1 cellular context compared by ENCODE assay signal in the genomic region with DNA sequence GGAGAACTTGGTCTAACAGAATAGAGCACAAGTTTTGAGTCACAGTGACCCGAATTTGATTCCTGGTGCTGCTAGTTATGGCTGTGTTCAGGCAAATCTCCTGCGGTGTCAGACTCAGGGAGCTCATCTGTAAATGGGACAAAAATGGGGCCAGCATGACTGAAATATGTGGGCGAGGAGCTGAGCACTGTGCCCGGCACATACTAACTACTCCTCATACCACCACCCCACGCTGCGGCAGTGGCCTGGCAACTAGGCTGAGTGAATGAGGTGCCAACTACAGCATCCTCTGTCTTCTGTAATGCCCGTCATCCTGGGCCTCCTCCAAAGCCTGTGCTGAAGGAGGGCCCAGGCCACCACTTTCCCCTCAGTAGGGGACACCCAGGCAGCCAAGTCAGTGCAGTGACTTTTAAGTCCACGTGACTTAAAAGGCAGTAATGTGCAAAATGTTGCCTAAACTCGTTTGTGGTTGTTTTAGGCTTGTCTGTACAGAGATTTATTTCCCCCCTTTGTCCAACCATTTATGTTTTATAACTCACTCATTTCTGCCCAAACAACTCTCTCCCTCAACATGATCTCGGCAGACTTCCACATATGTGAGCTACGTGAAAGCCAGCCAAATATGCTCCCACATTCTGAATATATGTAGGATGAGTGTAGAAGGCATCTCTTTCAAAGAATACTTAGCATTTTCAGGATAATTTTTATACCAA.
TF ChIP-seq lines count a peak whose summit lies in the region.

No MANE protein-coding gene starts in this region.

TF ChIP-seq in GM23338, 12 proteins besides CTCF, POLR2A, EP300 and RAD21 (continued from another document):
- no peak for TF ChIP-seq ZNF462 (CRISPR knock-in tag; IDR thresholded peaks at IDR 0.05)
- no peak for TF ChIP-seq ZNF114 (CRISPR knock-in tag; IDR thresholded peaks at IDR 0.05)
- TF ChIP-seq REST (IDR thresholded peaks at IDR 0.05; ENCODE audit: unreplicated experiment): no peak
- no peak for TF ChIP-seq EZH2 (IDR thresholded peaks at IDR 0.05; ENCODE audit: low read depth, unreplicated experiment)
- TF ChIP-seq POLR2AphosphoS5 (IDR thresholded peaks at IDR 0.05; ENCODE audit: low read depth): no peak
- TF ChIP-seq CREB1 (CRISPR knock-in tag; IDR thresholded peaks at IDR 0.05; ENCODE audit: low read depth): no peak
- TF ChIP-seq, protein P1, sequence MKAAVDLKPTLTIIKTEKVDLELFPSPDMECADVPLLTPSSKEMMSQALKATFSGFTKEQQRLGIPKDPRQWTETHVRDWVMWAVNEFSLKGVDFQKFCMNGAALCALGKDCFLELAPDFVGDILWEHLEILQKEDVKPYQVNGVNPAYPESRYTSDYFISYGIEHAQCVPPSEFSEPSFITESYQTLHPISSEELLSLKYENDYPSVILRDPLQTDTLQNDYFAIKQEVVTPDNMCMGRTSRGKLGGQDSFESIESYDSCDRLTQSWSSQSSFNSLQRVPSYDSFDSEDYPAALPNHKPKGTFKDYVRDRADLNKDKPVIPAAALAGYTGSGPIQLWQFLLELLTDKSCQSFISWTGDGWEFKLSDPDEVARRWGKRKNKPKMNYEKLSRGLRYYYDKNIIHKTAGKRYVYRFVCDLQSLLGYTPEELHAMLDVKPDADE (IDR thresholded peaks at IDR 0.05): no peak
- no peak for TF ChIP-seq EZH2phosphoT487 (IDR thresholded peaks at IDR 0.05; ENCODE audit: unreplicated experiment)
- no peak for TF ChIP-seq ZNF331 (CRISPR knock-in tag; IDR thresholded peaks at IDR 0.05; ENCODE audit: low read depth)
- TF ChIP-seq JUNB (IDR thresholded peaks at IDR 0.05; ENCODE audit: unreplicated experiment): no peak
TF ChIP-seq in GM23338: peak in this region for 0.
